27 cellular contexts compared by ENCODE assay signal in the genomic region with DNA sequence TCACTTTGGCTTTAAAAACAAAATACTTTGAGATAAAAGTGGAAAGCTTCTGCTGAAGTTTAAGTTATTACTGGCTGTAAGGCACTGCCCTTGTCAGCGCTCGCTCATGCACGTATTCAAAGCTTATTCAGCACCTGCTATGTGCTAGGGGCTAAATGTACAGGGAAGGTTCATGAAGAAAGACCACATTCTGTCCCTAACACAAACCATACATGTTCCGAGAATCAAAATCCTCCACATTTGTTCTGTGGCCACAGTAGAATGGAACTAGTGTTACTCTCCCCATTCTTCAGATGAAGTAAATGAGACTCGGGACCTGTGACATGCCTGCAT. TPM values are rescaled to one million over a fixed set of nuclear protein-coding genes. Genes with fewer than 3 reads are reported as not detected.
"Had no signal": no experiment of that assay in that cellular context is flagged by ENCODE, and none has a peak within 500 bp of the region (broad histone marks: within the 10 kb centered on the region; RNA-seq: fewer than 3 reads in every experiment).

No MANE protein-coding gene starts in this region.

- ATAC-seq: activated CD4-positive, alpha-beta T cell treated with anti-CD3 and anti-CD28 coated beads for 36 hours; activated T-cell treated with anti-CD3 and anti-CD28 coated beads, Interleukin-2, amount 50 U/mL, for 72 hours had no signal

- H3K4me1 ChIP-seq: Peyer's patch had no signal

- H3K36me3 ChIP-seq: adrenal gland had no signal

- H3K27me3 ChIP-seq: adrenal gland, Peyer's patch had no signal

- H3K9me3 ChIP-seq: adrenal gland, Peyer's patch had no signal

- H3K27me3 Mint-ChIP-seq: activated CD4-positive, alpha-beta memory T cell treated with anti-CD3 and anti-CD28 coated beads, Interleukin-2, amount 10 ng/mL, durations not matched to agents 7 days and 5 days; activated CD4-positive, alpha-beta T cell treated with anti-CD3 and anti-CD28 coated beads for 36 hours; activated naive CD8-positive, alpha-beta T cell; dendritic cell treated with granulocyte-macrophage colony-stimulating factor and Interleukin-4, amounts not matched to agents 40 ng/mL and 50 ng/mL, for 4 days had no signal

- H3K27ac ChIP-seq: adrenal gland, Peyer's patch, WERI-Rb-1 had no signal

- H3K9me3 Mint-ChIP-seq: activated CD4-positive, alpha-beta memory T cell treated with anti-CD3 and anti-CD28 coated beads, Interleukin-2, amount 10 ng/mL, durations not matched to agents 7 days and 5 days; activated T-cell treated with anti-CD3 and anti-CD28 coated beads, Interleukin-2, amount 50 U/mL, for 72 hours; activated T-helper 2 cell treated with anti-CD3 and anti-CD28 coated beads, Interferon-gamma antibody, Interleukin-2, Interleukin-4, amounts not matched to agents 10 μg/mL and 5 μg/mL and 100 μg/mL, durations not matched to agents 14 hours and 24 hours and 36 hours; dendritic cell treated with granulocyte-macrophage colony-stimulating factor and Interleukin-4, amounts not matched to agents 40 ng/mL and 50 ng/mL, for 4 days; T-helper 1 cell treated with Interleukin-12 subunit alpha and Interleukin-12 subunit beta and Interleukin-4 antibody, amounts not matched to agents 30 μg/mL and 1 μg/mL, for 36 hours had no signal

- H3K4me3 Mint-ChIP-seq: activated CD4-positive, alpha-beta memory T cell treated with anti-CD3 and anti-CD28 coated beads, Interleukin-2, amount 10 ng/mL, durations not matched to agents 7 days and 5 days; activated CD4-positive, alpha-beta T cell treated with anti-CD3 and anti-CD28 coated beads for 36 hours; activated naive CD8-positive, alpha-beta T cell; activated T-cell treated with anti-CD3 and anti-CD28 coated beads, Interleukin-2, amount 50 U/mL, for 72 hours; dendritic cell treated with granulocyte-macrophage colony-stimulating factor and Interleukin-4, amounts not matched to agents 40 ng/mL and 50 ng/mL, for 4 days; T-helper 1 cell treated with Interleukin-12 subunit alpha and Interleukin-12 subunit beta and Interleukin-4 antibody, amounts not matched to agents 30 μg/mL and 1 μg/mL, for 36 hours had no signal

- H3K27ac Mint-ChIP-seq: activated CD4-positive, alpha-beta memory T cell treated with anti-CD3 and anti-CD28 coated beads, Interleukin-2, amount 10 ng/mL, durations not matched to agents 7 days and 5 days; activated CD4-positive, alpha-beta T cell treated with anti-CD3 and anti-CD28 coated beads for 36 hours; activated naive CD8-positive, alpha-beta T cell; activated T-cell treated with anti-CD3 and anti-CD28 coated beads, Interleukin-2, amount 50 U/mL, for 72 hours; activated T-helper 2 cell treated with anti-CD3 and anti-CD28 coated beads, Interferon-gamma antibody, Interleukin-2, Interleukin-4, amounts not matched to agents 10 μg/mL and 5 μg/mL and 100 μg/mL, durations not matched to agents 14 hours and 24 hours and 36 hours; dendritic cell treated with granulocyte-macrophage colony-stimulating factor and Interleukin-4, amounts not matched to agents 40 ng/mL and 50 ng/mL, for 4 days; T-helper 1 cell treated with Interleukin-12 subunit alpha and Interleukin-12 subunit beta and Interleukin-4 antibody, amounts not matched to agents 30 μg/mL and 1 μg/mL, for 36 hours had no signal

- DNase-seq: activated CD4-positive, alpha-beta memory T cell treated with anti-CD3 and anti-CD28 coated beads, Interleukin-2, amount 10 ng/mL, durations not matched to agents 7 days and 5 days; activated CD4-positive, alpha-beta T cell treated with anti-CD3 and anti-CD28 coated beads for 36 hours; activated CD4-positive, alpha-beta T cell treated with anti-CD3 and anti-CD28 coated beads, Interleukin-2, amount 50 U/mL, for 1 hour; activated gamma-delta T cell treated with Interleukin-2 at 50 U/mL for 16 hours; activated T-cell treated with anti-CD3 and anti-CD28 coated beads, Interleukin-2, amount 50 U/mL, for 72 hours; adrenal gland; anterior cingulate cortex; cerebellar nuclear complex; KBM-7; NCI-H1092; NCI-H1417; NCI-H1930; NCI-H2107; NCI-H2171 treated with DMSO at 0.1 percent for 48 hours; NCI-H226; NCI-H510A; NCI-H526 treated with DMSO at 0.1 percent for 48 hours; NCI-H82; Peyer's patch; SHP77 treated with DMSO at 0.1 percent for 48 hours; T1000; WERI-Rb-1 had no signal

- H3K4me3 ChIP-seq: adrenal gland, Peyer's patch had no signal

- H3K4me1 Mint-ChIP-seq: activated CD4-positive, alpha-beta T cell treated with anti-CD3 and anti-CD28 coated beads for 36 hours had no signal

RNA-seq across cellular contexts. Expression of gene GPR68, which starts 33.8 kb away (rescaled TPM):
- total RNA-seq: SK-MEL-5 had no signal
